Comparison of ENCODE assay signal across 24 cellular contexts in the genomic region with DNA sequence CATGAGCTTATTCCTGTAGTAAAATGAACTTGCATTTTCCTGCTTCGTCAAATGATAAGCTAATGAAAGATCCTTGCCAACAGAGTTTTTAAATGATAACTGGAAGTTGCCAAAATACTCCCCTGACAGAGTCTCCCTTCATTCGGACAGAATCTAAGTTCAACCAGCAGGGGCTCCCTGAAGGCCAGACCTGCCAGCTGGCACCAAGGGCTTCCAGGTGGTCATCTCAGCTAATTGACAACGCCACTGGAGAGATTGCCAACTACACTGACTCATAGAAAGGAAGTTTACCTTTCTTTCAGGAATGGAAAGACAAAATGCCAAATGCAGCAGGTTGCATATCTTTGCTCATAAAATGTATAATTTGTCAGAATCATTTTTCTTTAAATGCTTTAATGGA.
DNase-seq lines count a peak whose midpoint lies in the region; ATAC-seq, FAIRE-seq and TF ChIP-seq lines count a peak whose summit lies in the region.
"Had no signal": no experiment of that assay in that cellular context is flagged by ENCODE, and none has a peak within 500 bp of the region (broad histone marks: within the 10 kb centered on the region; RNA-seq: fewer than 3 reads in every experiment).

No MANE protein-coding gene starts in this region.

- ATAC-seq in natural killer cell = no peak
- ATAC-seq in HG02759 (IDR thresholded peaks at IDR 0.05; ENCODE audit: unreplicated experiment) = no peak
- ATAC-seq: gastroesophageal sphincter; naive thymus-derived CD8-positive, alpha-beta T cell had no signal

- no peak overlapping the region for H3K27ac Mint-ChIP-seq in natural killer cell
- H3K27ac Mint-ChIP-seq: activated CD4-positive, alpha-beta T cell treated with anti-CD3 and anti-CD28 coated beads, Interleukin-2, amount 10 ng/mL, durations not matched to agents 7 days and 5 days; mesothelial cell of epicardium; T-helper 2 cell treated with Interferon-gamma antibody and Interleukin-4, amounts not matched to agents 5 μg/mL and 100 μg/mL, for 36 hours; type B pancreatic cell had no signal

- H3K36me3 Mint-ChIP-seq in natural killer cell = no peaks in the 10 kb centered on the region
- H3K36me3 Mint-ChIP-seq: mesothelial cell of epicardium, type B pancreatic cell had no signal

- intact Hi-C loops in natural killer cell (cut with micrococcal nuclease) = no loop called here

- H3K4me3 Mint-ChIP-seq in natural killer cell = no peak overlapping the region
- H3K4me3 Mint-ChIP-seq: activated CD4-positive, alpha-beta T cell treated with anti-CD3 and anti-CD28 coated beads, Interleukin-2, amount 10 ng/mL, durations not matched to agents 7 days and 5 days; mesothelial cell of epicardium; naive thymus-derived CD8-positive, alpha-beta T cell; T-helper 2 cell treated with Interferon-gamma antibody and Interleukin-4, amounts not matched to agents 5 μg/mL and 100 μg/mL, for 36 hours; type B pancreatic cell had no signal

- H3K9me3 Mint-ChIP-seq in natural killer cell = peaks cover 3 to 4% of the 10 kb centered on the region in 2 donors
- H3K9me3 Mint-ChIP-seq: type B pancreatic cell had no signal

- DNase-seq in NCI-H2196 (lab: John Stamatoyannopoulos, UW; ENCODE audit: unreplicated experiment) (peak; percentile 39), NCI-H2196 treated with DMSO at 0.1 percent for 48 hours (lab: John Stamatoyannopoulos, UW; ENCODE audit: unreplicated experiment) (no peak), NCI-H2029 treated with DMSO at 0.1 percent for 48 hours (lab: John Stamatoyannopoulos, UW) (peak; percentile 19), SHP77 treated with DMSO at 0.1 percent for 48 hours (lab: John Stamatoyannopoulos, UW) (peak; percentile 2), urothelium cell line (ENCODE audit: low spot score) (peak; percentile 21), natural killer cell (no peak), DMS79 (lab: John Stamatoyannopoulos, UW) (no peak)
- DNase-seq: activated CD4-positive, alpha-beta T cell treated with anti-CD3 and anti-CD28 coated beads, Interleukin-2, amount 10 ng/mL, durations not matched to agents 7 days and 5 days; activated naive CD4-positive, alpha-beta T cell treated with anti-CD3 and anti-CD28 coated beads, Interleukin-2, amount 50 U/mL, for 16 hours; AML-193; amygdala; hypothalamus; islet precursor cell; KBM-7; MM.1S; naive thymus-derived CD8-positive, alpha-beta T cell; NCI-H187 had no signal

- no peaks in the 10 kb centered on the region for H3K27me3 Mint-ChIP-seq in natural killer cell (ENCODE audit: low read depth in 2 of 2)
- H3K27me3 Mint-ChIP-seq: activated CD4-positive, alpha-beta T cell treated with anti-CD3 and anti-CD28 coated beads, Interleukin-2, amount 10 ng/mL, durations not matched to agents 7 days and 5 days; type B pancreatic cell had no signal

- FAIRE-seq in urothelium cell line (lab: Jason Lieb, UNC) = no peak
- FAIRE-seq: A204.1, bronchial epithelial cell had no signal

- TF ChIP-seq CTCF in natural killer cell (IDR thresholded peaks at IDR 0.05) = no peak

- H3K4me1 Mint-ChIP-seq in natural killer cell = no peaks in the 10 kb centered on the region
- H3K4me1 Mint-ChIP-seq: activated CD4-positive, alpha-beta T cell treated with anti-CD3 and anti-CD28 coated beads, Interleukin-2, amount 10 ng/mL, durations not matched to agents 7 days and 5 days; naive thymus-derived CD8-positive, alpha-beta T cell had no signal

Comparison
In these comparisons a context has a peak if more than half of its experiments do, and no peak if none do; other contexts are left out.
1. DNase-seq: peak in NCI-H2196 (single experiment), NCI-H2029 treated with DMSO at 0.1 percent for 48 hours (single experiment), SHP77 treated with DMSO at 0.1 percent for 48 hours (single experiment) and urothelium cell line (single experiment); none in NCI-H2196 treated with DMSO at 0.1 percent for 48 hours (single experiment), natural killer cell (single experiment) and DMS79 (single experiment).